Comparison of ENCODE assay signal across 11 cellular contexts in genomic region chr1:210330279-210330866, GRCh38. TPM values are rescaled to one million over a fixed set of nuclear protein-coding genes. Genes with fewer than 3 reads are reported as not detected.
A peak's percentile ranks its signal among the peaks of the same experiment; 100 is the strongest.
DNase-seq lines count a peak whose midpoint lies in the region; ATAC-seq and TF ChIP-seq lines count a peak whose summit lies in the region.
"Had no signal": no experiment of that assay in that cellular context is flagged by ENCODE, and none has a peak within 500 bp of the region (broad histone marks: within the 10 kb centered on the region; RNA-seq: fewer than 3 reads in every experiment).

No MANE protein-coding gene starts in this region.

- DNase-seq in DMS 273 (lab: John Stamatoyannopoulos, UW; ENCODE audit: unreplicated experiment): peak; percentile 48
- DNase-seq in DMS 273 treated with DMSO at 0.1 percent for 48 hours (lab: John Stamatoyannopoulos, UW): no peak
- DNase-seq in activated T-helper 1 cell treated with anti-CD3 and anti-CD28 coated beads, Interleukin-12 subunit alpha, Interleukin-12 subunit beta, Interleukin-2, Interleukin-4 antibody, amounts not matched to agents 30 ng/mL and 10 ng/mL and 1 ng/mL, durations not matched to agents 14 hours and 24 hours and 36 hours (ENCODE audit: low spot score): no peak
- no peak for DNase-seq in mesothelial cell of epicardium (ENCODE audit: low spot score in 2 of 2, unreplicated experiment in 2 of 2)
- no peak for DNase-seq in activated CD4-positive, CD25-positive, alpha-beta regulatory T cell (lab: John Stamatoyannopoulos, UW)
- DNase-seq: NCI-H774, pancreas had no signal

- H3K4me3 Mint-ChIP-seq in IgD-negative memory B cell (peak overlapping the region in 3 of 4 donors; percentile 8 to 99 (median 98)), mesothelial cell of epicardium (peak overlapping the region; percentile 99)
- H3K4me3 Mint-ChIP-seq in activated T-helper 1 cell treated with anti-CD3 and anti-CD28 coated beads, Interleukin-12 subunit alpha, Interleukin-12 subunit beta, Interleukin-2, Interleukin-4 antibody, amounts not matched to agents 30 ng/mL and 10 ng/mL and 1 ng/mL, durations not matched to agents 14 hours and 24 hours and 36 hours: peak overlapping the region; percentile 90

- H3K36me3 Mint-ChIP-seq in IgD-negative memory B cell: no peaks in the 10 kb centered on the region
- peaks cover 1% of the 10 kb centered on the region for H3K36me3 Mint-ChIP-seq in activated T-helper 1 cell treated with anti-CD3 and anti-CD28 coated beads, Interleukin-12 subunit alpha, Interleukin-12 subunit beta, Interleukin-2, Interleukin-4 antibody, amounts not matched to agents 30 ng/mL and 10 ng/mL and 1 ng/mL, durations not matched to agents 14 hours and 24 hours and 36 hours (ENCODE audit: low read depth)
- H3K36me3 Mint-ChIP-seq in mesothelial cell of epicardium: no peaks in the 10 kb centered on the region

- H3K9me3 Mint-ChIP-seq in IgD-negative memory B cell: peaks cover 0 to 4% (median under 1%) of the 10 kb centered on the region in 3 donors
- H3K9me3 Mint-ChIP-seq in activated T-helper 1 cell treated with anti-CD3 and anti-CD28 coated beads, Interleukin-12 subunit alpha, Interleukin-12 subunit beta, Interleukin-2, Interleukin-4 antibody, amounts not matched to agents 30 ng/mL and 10 ng/mL and 1 ng/mL, durations not matched to agents 14 hours and 24 hours and 36 hours: peaks cover 5% of the 10 kb centered on the region
- H3K9me3 Mint-ChIP-seq in mesothelial cell of epicardium: peaks cover 5% of the 10 kb centered on the region

- H3K4me1 Mint-ChIP-seq in IgD-negative memory B cell (peaks cover 34 to 41% (median 36%) of the 10 kb centered on the region in 3 donors), mesothelial cell of epicardium (peaks cover 34% of the 10 kb centered on the region)
- peaks cover 42% of the 10 kb centered on the region for H3K4me1 Mint-ChIP-seq in activated T-helper 1 cell treated with anti-CD3 and anti-CD28 coated beads, Interleukin-12 subunit alpha, Interleukin-12 subunit beta, Interleukin-2, Interleukin-4 antibody, amounts not matched to agents 30 ng/mL and 10 ng/mL and 1 ng/mL, durations not matched to agents 14 hours and 24 hours and 36 hours (ENCODE audit: low read depth)

- no peak for ATAC-seq in HG03342 (IDR thresholded peaks at IDR 0.05; ENCODE audit: unreplicated experiment)
- no peak for ATAC-seq in HG03108 (IDR thresholded peaks at IDR 0.05; ENCODE audit: unreplicated experiment)
- ATAC-seq: GM12878 had no signal

- TF ChIP-seq CTCF in mesothelial cell of epicardium (IDR thresholded peaks at IDR 0.05; ENCODE audit: unreplicated experiment): no peak

- intact Hi-C loops in activated T-helper 1 cell treated with anti-CD3 and anti-CD28 coated beads, Interleukin-12 subunit alpha, Interleukin-12 subunit beta, Interleukin-2, Interleukin-4 antibody, amounts not matched to agents 30 ng/mL and 10 ng/mL and 1 ng/mL, durations not matched to agents 14 hours and 24 hours and 36 hours (cut with micrococcal nuclease): loop anchor here (5.0 kb wide), 1 partner anchor 563 kb away; no protein-coding TSS in a partner anchor

- H3K27ac Mint-ChIP-seq in IgD-negative memory B cell: peak overlapping the region in 2 of 3 donors; percentile 81 to 94
- peak overlapping the region; percentile 48 for H3K27ac Mint-ChIP-seq in activated T-helper 1 cell treated with anti-CD3 and anti-CD28 coated beads, Interleukin-12 subunit alpha, Interleukin-12 subunit beta, Interleukin-2, Interleukin-4 antibody, amounts not matched to agents 30 ng/mL and 10 ng/mL and 1 ng/mL, durations not matched to agents 14 hours and 24 hours and 36 hours
- peak overlapping the region; percentile 20 for H3K27ac Mint-ChIP-seq in mesothelial cell of epicardium

- no peaks in the 10 kb centered on the region for H3K27me3 Mint-ChIP-seq in IgD-negative memory B cell
- peaks cover 15% of the 10 kb centered on the region for H3K27me3 Mint-ChIP-seq in activated T-helper 1 cell treated with anti-CD3 and anti-CD28 coated beads, Interleukin-12 subunit alpha, Interleukin-12 subunit beta, Interleukin-2, Interleukin-4 antibody, amounts not matched to agents 30 ng/mL and 10 ng/mL and 1 ng/mL, durations not matched to agents 14 hours and 24 hours and 36 hours (ENCODE audit: insufficient read depth)
- H3K27me3 Mint-ChIP-seq in mesothelial cell of epicardium (ENCODE audit: low read depth): peaks cover 8% of the 10 kb centered on the region

RNA-seq across cellular contexts. Expression of gene HHAT, which starts 1.7 kb away (rescaled TPM):
- 6.3 TPM for polyA plus RNA-seq in IgD-negative memory B cell
- 0.67 and 0.73 TPM in 2 replicates for total RNA-seq in activated T-helper 1 cell treated with anti-CD3 and anti-CD28 coated beads, Interleukin-12 subunit alpha, Interleukin-12 subunit beta, Interleukin-2, Interleukin-4 antibody, amounts not matched to agents 30 ng/mL and 10 ng/mL and 1 ng/mL, durations not matched to agents 14 hours and 24 hours and 36 hours
- 17.4 to 19.2 TPM (median 18.0 TPM) in 3 replicates for total RNA-seq in mesothelial cell of epicardium

Comparison
In these comparisons a context has a peak if more than half of its experiments do, and no peak if none do; other contexts are left out.
1. H3K27ac Mint-ChIP-seq: peak in every context shown above with its lines; median percentile 88 in IgD-negative memory B cell; 48 in activated T-helper 1 cell treated with anti-CD3 and anti-CD28 coated beads, Interleukin-12 subunit alpha, Interleukin-12 subunit beta, Interleukin-2, Interleukin-4 antibody, amounts not matched to agents 30 ng/mL and 10 ng/mL and 1 ng/mL, durations not matched to agents 14 hours and 24 hours and 36 hours; 20 in mesothelial cell of epicardium.
2. RNA of gene HHAT, which starts 1.7 kb away (total RNA-seq): 17.4 to 19.2 TPM in mesothelial cell of epicardium; 0.67 to 0.73 TPM in activated T-helper 1 cell treated with anti-CD3 and anti-CD28 coated beads, Interleukin-12 subunit alpha, Interleukin-12 subunit beta, Interleukin-2, Interleukin-4 antibody, amounts not matched to agents 30 ng/mL and 10 ng/mL and 1 ng/mL, durations not matched to agents 14 hours and 24 hours and 36 hours; every median in the first group is over 10 times any median in the second.
3. Peak in every context shown above with its lines, with median percentiles within 50 percentile points of each other: H3K4me3 Mint-ChIP-seq.